Comparison of ENCODE assay signal across 24 cellular contexts in genomic region chr15:60235951-60236710, GRCh38.
"Had no signal": no experiment of that assay in that cellular context is flagged by ENCODE, and none has a peak within 500 bp of the region (broad histone marks: within the 10 kb centered on the region; RNA-seq: fewer than 3 reads in every experiment).

No MANE protein-coding gene starts in this region.

- H3K27me3 ChIP-seq: gastrocnemius medialis, right lobe of liver, tibial nerve, uterus had no signal

- ATAC-seq: activated CD8-positive, alpha-beta T cell treated with anti-CD3 and anti-CD28 coated beads, Interleukin-2, amount 10 ng/mL, durations not matched to agents 7 days and 5 days; gastrocnemius medialis; left cardiac atrium; natural killer cell treated with Interleukin-12 subunit alpha and Interleukin-12 subunit beta and Interleukin-15 and Interleukin-18, amount 100 ng/mL, for 72 hours; stimulated activated effector memory CD8-positive, alpha-beta T cell treated with anti-CD3 and anti-CD28 coated beads, Interleukin-12 subunit alpha, Interleukin-12 subunit beta, amount 100 ng/mL, for 72 hours; stimulated activated naive CD8-positive, alpha-beta T cell treated with anti-CD3 and anti-CD28 coated beads, Interleukin-15, amount 100 ng/mL, for 72 hours had no signal

- H3K4me3 Mint-ChIP-seq: activated CD8-positive, alpha-beta T cell treated with anti-CD3 and anti-CD28 coated beads, Interleukin-2, amount 10 ng/mL, durations not matched to agents 7 days and 5 days; activated naive CD4-positive, alpha-beta T cell treated with anti-CD3 and anti-CD28 coated beads, Interleukin-2, amount 50 U/mL, for 24 hours; activated T-helper 1 cell treated with anti-CD3 and anti-CD28 coated beads, Interleukin-12 subunit alpha, Interleukin-12 subunit beta, Interleukin-2, Interleukin-4 antibody, amounts not matched to agents 30 ng/mL and 10 ng/mL and 1 ng/mL, durations not matched to agents 14 hours and 24 hours and 36 hours; natural killer cell treated with Interleukin-12 subunit alpha and Interleukin-12 subunit beta and Interleukin-15 and Interleukin-18, amount 100 ng/mL, for 72 hours; stimulated activated effector memory CD8-positive, alpha-beta T cell treated with anti-CD3 and anti-CD28 coated beads, Interleukin-12 subunit alpha, Interleukin-12 subunit beta, amount 100 ng/mL, for 72 hours; stimulated activated naive CD8-positive, alpha-beta T cell treated with anti-CD3 and anti-CD28 coated beads, Interleukin-15, amount 100 ng/mL, for 72 hours had no signal

- H3K9me3 ChIP-seq: adrenal gland, esophagus squamous epithelium, gastrocnemius medialis, right lobe of liver, tibial nerve, uterus had no signal

- H3K4me1 Mint-ChIP-seq: activated naive CD4-positive, alpha-beta T cell treated with anti-CD3 and anti-CD28 coated beads, Interleukin-2, amount 50 U/mL, for 24 hours; stimulated activated effector memory CD8-positive, alpha-beta T cell treated with anti-CD3 and anti-CD28 coated beads, Interleukin-12 subunit alpha, Interleukin-12 subunit beta, amount 100 ng/mL, for 72 hours had no signal

- H3K4me1 ChIP-seq: adrenal gland, esophagus squamous epithelium, gastrocnemius medialis, right lobe of liver, tibial nerve, uterus had no signal

- H3K36me3 ChIP-seq: adrenal gland, esophagus squamous epithelium, gastrocnemius medialis, right lobe of liver, tibial nerve, uterus had no signal

- H3K27ac ChIP-seq: adrenal gland, esophagus squamous epithelium, gastrocnemius medialis, right lobe of liver, skin epidermis, tibial nerve, uterus had no signal

- H3K27ac Mint-ChIP-seq: activated CD8-positive, alpha-beta T cell treated with anti-CD3 and anti-CD28 coated beads, Interleukin-2, amount 10 ng/mL, durations not matched to agents 7 days and 5 days; activated naive CD4-positive, alpha-beta T cell treated with anti-CD3 and anti-CD28 coated beads, Interleukin-2, amount 50 U/mL, for 24 hours; activated T-helper 1 cell treated with anti-CD3 and anti-CD28 coated beads, Interleukin-12 subunit alpha, Interleukin-12 subunit beta, Interleukin-2, Interleukin-4 antibody, amounts not matched to agents 30 ng/mL and 10 ng/mL and 1 ng/mL, durations not matched to agents 14 hours and 24 hours and 36 hours; natural killer cell treated with Interleukin-12 subunit alpha and Interleukin-12 subunit beta and Interleukin-15 and Interleukin-18, amount 100 ng/mL, for 72 hours; stimulated activated effector memory CD8-positive, alpha-beta T cell treated with anti-CD3 and anti-CD28 coated beads, Interleukin-12 subunit alpha, Interleukin-12 subunit beta, amount 100 ng/mL, for 72 hours; stimulated activated naive CD8-positive, alpha-beta T cell treated with anti-CD3 and anti-CD28 coated beads, Interleukin-15, amount 100 ng/mL, for 72 hours had no signal

- H3K36me3 Mint-ChIP-seq: activated naive CD4-positive, alpha-beta T cell treated with anti-CD3 and anti-CD28 coated beads, Interleukin-2, amount 50 U/mL, for 24 hours; stimulated activated effector memory CD8-positive, alpha-beta T cell treated with anti-CD3 and anti-CD28 coated beads, Interleukin-12 subunit alpha, Interleukin-12 subunit beta, amount 100 ng/mL, for 72 hours had no signal

- DNase-seq: activated CD4-positive, alpha-beta T cell treated with anti-CD3 and anti-CD28 coated beads, Interleukin-2, amount 50 U/mL, for 1 hour; activated CD4-positive, CD25-positive, alpha-beta regulatory T cell treated with anti-CD3 and anti-CD28 coated beads, Interleukin-2, amount 50 U/mL, for 72 hours; activated CD8-positive, alpha-beta T cell treated with anti-CD3 and anti-CD28 coated beads, Interleukin-2, amount 10 ng/mL, durations not matched to agents 7 days and 5 days; activated gamma-delta T cell treated with Interleukin-2 at 50 U/mL for 16 hours; adrenal gland; central memory CD4-positive, alpha-beta T cell; dermis blood vessel endothelial cell; effector memory CD4-positive, alpha-beta T cell; esophagus squamous epithelium; gastrocnemius medialis; hippocampal formation; islet precursor cell; left cardiac atrium; posterior cingulate gyrus; right lobe of liver; stimulated activated CD4-positive, alpha-beta T cell treated with anti-CD3 and anti-CD28 coated beads, Interleukin-2, amount 100 ng/mL, for 24 hours; stimulated activated naive CD8-positive, alpha-beta T cell treated with anti-CD3 and anti-CD28 coated beads, Interleukin-15, amount 100 ng/mL, for 72 hours; uterus had no signal

- H3K9me3 Mint-ChIP-seq: activated naive CD4-positive, alpha-beta T cell treated with anti-CD3 and anti-CD28 coated beads, Interleukin-2, amount 50 U/mL, for 24 hours; activated T-helper 1 cell treated with anti-CD3 and anti-CD28 coated beads, Interleukin-12 subunit alpha, Interleukin-12 subunit beta, Interleukin-2, Interleukin-4 antibody, amounts not matched to agents 30 ng/mL and 10 ng/mL and 1 ng/mL, durations not matched to agents 14 hours and 24 hours and 36 hours; natural killer cell treated with Interleukin-12 subunit alpha and Interleukin-12 subunit beta and Interleukin-15 and Interleukin-18, amount 100 ng/mL, for 72 hours; stimulated activated effector memory CD8-positive, alpha-beta T cell treated with anti-CD3 and anti-CD28 coated beads, Interleukin-12 subunit alpha, Interleukin-12 subunit beta, amount 100 ng/mL, for 72 hours had no signal

- H3K4me3 ChIP-seq: adrenal gland, esophagus squamous epithelium, gastrocnemius medialis, right lobe of liver, skin epidermis, tibial nerve, uterus had no signal
